In the genomic region with DNA sequence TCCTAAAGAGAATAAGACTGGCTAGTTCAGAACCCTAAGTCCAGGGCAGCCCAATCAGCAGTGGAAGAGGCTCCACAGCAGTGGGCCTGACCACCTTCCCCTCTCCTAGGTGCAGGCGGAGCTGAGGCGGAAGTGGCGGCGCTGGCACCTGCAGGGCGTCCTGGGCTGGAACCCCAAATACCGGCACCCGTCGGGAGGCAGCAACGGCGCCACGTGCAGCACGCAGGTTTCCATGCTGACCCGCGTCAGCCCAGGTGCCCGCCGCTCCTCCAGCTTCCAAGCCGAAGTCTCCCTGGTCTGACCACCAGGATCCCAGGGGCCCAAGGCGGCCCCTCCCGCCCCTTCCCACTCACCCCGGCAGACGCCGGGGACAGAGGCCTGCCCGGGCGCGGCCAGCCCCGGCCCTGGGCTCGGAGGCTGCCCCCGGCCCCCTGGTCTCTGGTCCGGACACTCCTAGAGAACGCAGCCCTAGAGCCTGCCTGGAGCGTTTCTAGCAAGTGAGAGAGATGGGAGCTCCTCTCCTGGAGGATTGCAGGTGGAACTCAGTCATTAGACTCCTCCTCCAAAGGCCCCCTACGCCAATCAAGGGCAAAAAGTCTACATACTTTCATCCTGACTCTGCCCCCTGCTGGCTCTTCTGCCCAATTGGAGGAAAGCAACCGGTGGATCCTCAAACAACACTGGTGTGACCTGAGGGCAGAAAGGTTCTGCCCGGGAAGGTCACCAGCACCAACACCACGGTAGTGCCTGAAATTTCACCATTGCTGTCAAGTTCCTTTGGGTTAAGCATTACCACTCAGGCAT, we compare ENCODE assay signal across 8 cellular contexts. TPM values are rescaled to one million over a fixed set of nuclear protein-coding genes. Genes with fewer than 3 reads are reported as not detected.
DNase-seq lines count a peak whose midpoint lies in the region; ATAC-seq and TF ChIP-seq lines count a peak whose summit lies in the region.

No MANE protein-coding gene starts in this region.

- H3K27ac Mint-ChIP-seq in Caco-2 (ENCODE audit: unreplicated experiment): no peak overlapping the region

- no peaks in the 10 kb centered on the region for H3K36me3 ChIP-seq in Caco-2 (ENCODE audit: control insufficient read depth, insufficient read depth, low read length)
- H3K36me3 ChIP-seq in MG63: no peaks in the 10 kb centered on the region

- BruUV-seq in Caco-2 (replicated peaks; lab: Mats Ljungman, UMichigan): no TSS peak

- no peak overlapping the region for H3K4me3 Mint-ChIP-seq in Caco-2 (ENCODE audit: unreplicated experiment)

- POLR2A ChIA-PET in Caco-2 (lab: Charles Lee): interaction anchor here (0.6 to 1.0 kb wide), 2 partner anchors 34 to 240 kb away, joined by 3 to 4 read pairs; no protein-coding TSS in a partner anchor

- peaks cover 6% of the 10 kb centered on the region for H3K36me3 Mint-ChIP-seq in Caco-2 (ENCODE audit: insufficient read depth, unreplicated experiment)

- H3K27me3 ChIP-seq in Caco-2 (replicated peaks; ENCODE audit: control insufficient read depth, insufficient read depth, low read length) (no peaks in the 10 kb centered on the region), MG63 (no peaks in the 10 kb centered on the region)

- no peaks in the 10 kb centered on the region for H3K9me3 ChIP-seq in Caco-2
- no peaks in the 10 kb centered on the region for H3K9me3 ChIP-seq in MG63

- no peaks in the 10 kb centered on the region for H3K27me3 Mint-ChIP-seq in Caco-2 (ENCODE audit: insufficient read depth, unreplicated experiment)

- peaks cover 7% of the 10 kb centered on the region for H3K4me1 Mint-ChIP-seq in Caco-2 (ENCODE audit: low read depth, unreplicated experiment)

- TF ChIP-seq CTCF in Caco-2 (IDR thresholded peaks at IDR 0.05; ENCODE audit: insufficient read depth in 1 of 2, low read depth in 1 of 2, low read length in 1 of 2, severe bottlenecking in 1 of 2, unreplicated experiment in 1 of 2) (peak; percentile 25 to 60), WI38 (IDR thresholded peaks at IDR 0.05; ENCODE audit: low read depth, low read length) (0 out of 2 replicates have a peak, but pooled peaks have one; percentile 5), fibroblast of pulmonary artery (IDR thresholded peaks at IDR 0.05; ENCODE audit: low read length, missing control alignments) (peak; percentile 63), retinal pigment epithelial cell (conservative IDR thresholded peaks at IDR 0.05; ENCODE audit: low read depth, low read length) (peak; percentile 60)

- DNase-seq in Caco-2: peak; percentile 62 to 71
- DNase-seq in HT-29 (ENCODE audit: low spot score): peak; percentile 26
- DNase-seq in fibroblast of pulmonary artery (ENCODE audit: low read depth): peak; percentile 52
- DNase-seq in retinal pigment epithelial cell (ENCODE audit: low read depth): no peak
- DNase-seq in NCI-H524 treated with DMSO at 0.1 percent for 48 hours (lab: John Stamatoyannopoulos, UW): no peak
- no peak for DNase-seq in MG63

- intact Hi-C loops in Caco-2 (cut with micrococcal nuclease; ENCODE audit: unreplicated experiment): loop anchor here (1.0 kb wide), 2 partner anchors 29 to 34 kb away; partner anchors contain the start of gene VIPR1

- CTCF ChIA-PET in Caco-2 (lab: Charles Lee): interaction anchor here (0.7 to 2.6 kb wide), 6 partner anchors 9 to 262 kb away, joined by 3 to 39 read pairs (median 5); partner anchors contain the start of gene VIPR1

- no peaks in the 10 kb centered on the region for H3K4me1 ChIP-seq in Caco-2

- no peaks in the 10 kb centered on the region for H3K9me3 Mint-ChIP-seq in Caco-2 (ENCODE audit: unreplicated experiment)

- H3K4me3 ChIP-seq in Caco-2 (ENCODE audit: low read depth, low read length) (no peak overlapping the region), WI38 (ENCODE audit: low read depth, low read length) (no peak overlapping the region), fibroblast of pulmonary artery (replicated peaks; ENCODE audit: low read depth, low read length) (no peak overlapping the region), retinal pigment epithelial cell (ENCODE audit: low read length) (no peak overlapping the region), MG63 (no peak overlapping the region)

- no peak for ATAC-seq in HG02623 (IDR thresholded peaks at IDR 0.05; ENCODE audit: unreplicated experiment)

RNA-seq across cellular contexts. Expression of gene VIPR1, which starts 33.7 kb away (rescaled TPM):
- 3.7 and 3.8 TPM in 2 replicates for total RNA-seq in Caco-2 (2022)
- 60.4 and 74.4 TPM in 2 replicates for total RNA-seq in HT-29 (2014; rRNA removed; shearing (Covaris generic))
- total RNA-seq in MG63 (2014; rRNA removed; shearing (Covaris generic); ENCODE audit: low replicate concordance): not detected in 2 replicates

RNA-seq across cellular contexts. Expression of gene SEC22C, which starts 45.6 kb away (rescaled TPM):
- total RNA-seq in Caco-2 (2022): 33.4 and 36.4 TPM in 2 replicates
- 12.3 and 12.6 TPM in 2 replicates for total RNA-seq in HT-29 (2014; rRNA removed; shearing (Covaris generic))
- total RNA-seq in MG63 (2014; rRNA removed; shearing (Covaris generic); ENCODE audit: low replicate concordance): 54.8 and 68.3 TPM in 2 replicates

RNA-seq across cellular contexts. Expression of gene SS18L2, which starts 54.5 kb away (rescaled TPM):
- 37.3 and 38.7 TPM in 2 replicates for total RNA-seq in Caco-2 (2022)
- 17.7 and 18.4 TPM in 2 replicates for total RNA-seq in HT-29 (2014; rRNA removed; shearing (Covaris generic))
- 11.2 and 14.6 TPM in 2 replicates for total RNA-seq in MG63 (2014; rRNA removed; shearing (Covaris generic); ENCODE audit: low replicate concordance)

Comparison
In these comparisons a context has a peak if more than half of its experiments do, and no peak if none do; other contexts are left out.
1. DNase-seq: peak in Caco-2 (2 of 2), HT-29 (single experiment) and fibroblast of pulmonary artery (single experiment); none in retinal pigment epithelial cell (single experiment), NCI-H524 treated with DMSO at 0.1 percent for 48 hours (single experiment) and MG63 (single experiment).
2. CTCF ChIP-seq: peak in every context shown above with its lines; median percentile 63 in fibroblast of pulmonary artery; 60 in retinal pigment epithelial cell; 42 in Caco-2; 5 in WI38.
3. RNA of gene VIPR1, which starts 33.7 kb away (total RNA-seq): 60.4 to 74.4 TPM in HT-29; 3.7 to 3.8 TPM in Caco-2 and not detected in MG63; every median in the first group is over 10 times any median in the second.